ENCODE assay signal across 24 cellular contexts in the genomic region with DNA sequence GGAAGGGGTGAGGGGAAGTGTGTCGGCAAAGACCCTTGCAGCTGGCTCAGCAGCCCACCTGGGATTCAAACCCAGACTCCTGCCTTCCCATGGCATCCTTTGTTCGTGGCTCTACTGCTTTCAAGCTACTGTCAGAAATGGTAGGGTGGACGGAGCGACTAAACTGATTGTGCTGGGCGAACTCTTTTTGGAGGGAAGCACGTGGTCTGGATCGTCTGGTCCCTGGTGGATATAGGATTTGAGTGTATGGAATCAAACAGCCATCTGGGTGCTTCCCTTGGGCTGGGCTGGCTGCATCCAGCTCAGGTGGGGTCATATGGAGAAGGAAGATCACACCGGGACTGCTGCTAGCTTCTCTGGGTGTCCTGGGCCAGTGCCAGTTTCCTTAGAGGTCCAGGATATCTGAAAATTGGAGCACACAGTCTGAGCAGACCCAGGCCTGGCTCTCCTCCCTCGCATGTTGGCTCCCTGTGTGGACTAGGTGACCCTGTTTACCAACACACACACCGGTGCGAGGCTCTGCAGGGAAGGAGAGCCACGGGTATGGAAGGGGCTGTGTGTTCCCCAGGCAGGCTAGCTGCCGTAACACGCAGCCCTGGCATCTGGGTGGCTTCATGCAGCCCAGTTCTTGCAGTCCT. TPM values are rescaled to one million over a fixed set of nuclear protein-coding genes. Genes with fewer than 3 reads are reported as not detected.
DNase-seq lines count a peak whose midpoint lies in the region; TF ChIP-seq lines count a peak whose summit lies in the region.
"Had no signal": no experiment of that assay in that cellular context is flagged by ENCODE, and none has a peak within 500 bp of the region (broad histone marks: within the 10 kb centered on the region; RNA-seq: fewer than 3 reads in every experiment).

No MANE protein-coding gene starts in this region.

- peak overlapping the region; percentile 15 for H3K18ac ChIP-seq in neuronal stem cell (ENCODE audit: low read length)

- no peak overlapping the region for H3K4me3 Mint-ChIP-seq in dendritic cell treated with granulocyte-macrophage colony-stimulating factor and Interleukin-4, amounts not matched to agents 40 ng/mL and 50 ng/mL, for 4 days
- H3K4me3 Mint-ChIP-seq: B cell had no signal

- H3K27ac Mint-ChIP-seq in dendritic cell treated with granulocyte-macrophage colony-stimulating factor and Interleukin-4, amounts not matched to agents 40 ng/mL and 50 ng/mL, for 4 days = peak overlapping the region; percentile 81
- H3K27ac Mint-ChIP-seq: B cell had no signal

- H4K91ac ChIP-seq in neuronal stem cell (ENCODE audit: low read depth, low read length, poor library complexity) = no peak overlapping the region

- H3K9me3 Mint-ChIP-seq in dendritic cell treated with granulocyte-macrophage colony-stimulating factor and Interleukin-4, amounts not matched to agents 40 ng/mL and 50 ng/mL, for 4 days = no peaks in the 10 kb centered on the region

- H3K4me1 ChIP-seq in HEK293 (ENCODE audit: control insufficient read depth, insufficient read depth, low read length) (peaks cover 7% of the 10 kb centered on the region; the same call in 1 of the 2 replicates), neuronal stem cell (ENCODE audit: control insufficient read depth in 2 of 2, insufficient read depth in 1 of 2, low read depth in 1 of 2, low read length in 2 of 2) (peaks cover 15 to 20% of the 10 kb centered on the region in 2 donors)

- no peaks in the 10 kb centered on the region for H3K9me3 ChIP-seq in HEK293 (ENCODE audit: control insufficient read depth, insufficient read depth, low read depth, low read length)
- H3K9me3 ChIP-seq in neuronal stem cell (replicated peaks in 1 of 2; ENCODE audit: control insufficient read depth in 2 of 2, insufficient read depth in 1 of 2, low read depth in 1 of 2, low read length in 2 of 2) = peaks cover 0 to 4% of the 10 kb centered on the region in 2 donors
- H3K9me3 ChIP-seq: prostate gland, testis had no signal

- no peak overlapping the region for H2BK15ac ChIP-seq in neuronal stem cell (ENCODE audit: low read length)

- no peak overlapping the region for H3K4me2 ChIP-seq in neuronal stem cell (ENCODE audit: insufficient read depth, low read length, poor library complexity, severe bottlenecking)

- no peak overlapping the region for H2AK5ac ChIP-seq in neuronal stem cell (ENCODE audit: low read depth, low read length)

- no peak overlapping the region for H2BK5ac ChIP-seq in neuronal stem cell (ENCODE audit: low read length)

- H3K36me3 Mint-ChIP-seq in dendritic cell treated with granulocyte-macrophage colony-stimulating factor and Interleukin-4, amounts not matched to agents 40 ng/mL and 50 ng/mL, for 4 days (ENCODE audit: low read depth) = peaks cover 69% of the 10 kb centered on the region

- no peak overlapping the region for H2AFZ ChIP-seq in neuronal stem cell (ENCODE audit: low read length)

- POLR2A ChIA-PET in HEK293 (lab: Yijun Ruan, JAX) = no interaction called here

- no peak overlapping the region for H3K14ac ChIP-seq in neuronal stem cell (ENCODE audit: low read length)

- H3K4me3 ChIP-seq in HEK293 (ENCODE audit: low read depth, low read length) = no peak overlapping the region
- peak overlapping the region in 1 of 2 donors; percentile 12 for H3K4me3 ChIP-seq in neuronal stem cell (ENCODE audit: low read length in 2 of 2)
- no peak overlapping the region for H3K4me3 ChIP-seq in brain microvascular endothelial cell (ENCODE audit: low read depth, low read length)
- H3K4me3 ChIP-seq: GM12878, prostate gland, testis had no signal

- no CpG with 5 or more reads among the region's 14 CpGs for whole genome bisulfite sequencing in neuronal stem cell (ENCODE audit: extremely low coverage in 2 of 2, insufficient read length in 2 of 2, insufficient replicate concordance in 1 of 2), 2 donors

- no peak overlapping the region for H3K9ac ChIP-seq in neuronal stem cell (ENCODE audit: low read depth, low read length, poor library complexity)

- H2BK120ac ChIP-seq in neuronal stem cell (ENCODE audit: low read depth, low read length) = no peak overlapping the region

- intact Hi-C loops in dendritic cell treated with granulocyte-macrophage colony-stimulating factor and Interleukin-4, amounts not matched to agents 40 ng/mL and 50 ng/mL, for 4 days (cut with micrococcal nuclease) = loop anchor here (2.0 kb wide), 1 partner anchor 48 kb away; no protein-coding TSS in a partner anchor

- H3K4ac ChIP-seq in neuronal stem cell (ENCODE audit: low read length) = no peak overlapping the region

- peaks cover 0 to 10% of the 10 kb centered on the region in 2 experiments; a peak in 1 of 3 replicates for H3K36me3 ChIP-seq in HEK293 (ENCODE audit: control insufficient read depth in 2 of 2, insufficient read depth in 1 of 2, low read length in 2 of 2)
- H3K36me3 ChIP-seq in neuronal stem cell (replicated peaks in 1 of 2; ENCODE audit: control insufficient read depth in 2 of 2, insufficient read depth in 2 of 2, low read length in 2 of 2) = peaks cover 2 to 15% of the 10 kb centered on the region in 2 donors
- no peaks in the 10 kb centered on the region for H3K36me3 ChIP-seq in brain microvascular endothelial cell (replicated peaks)
- H3K36me3 ChIP-seq: prostate gland had no signal

- H3K27ac ChIP-seq in HEK293 (ENCODE audit: extremely low read depth, low read depth, low read length) (no peak overlapping the region), neuronal stem cell (replicated peaks; ENCODE audit: low read length) (no peak overlapping the region), brain microvascular endothelial cell (no peak overlapping the region)
- H3K27ac ChIP-seq: 22Rv1, prostate gland, testis, VCaP had no signal

- no peaks in the 10 kb centered on the region for H3K27me3 Mint-ChIP-seq in dendritic cell treated with granulocyte-macrophage colony-stimulating factor and Interleukin-4, amounts not matched to agents 40 ng/mL and 50 ng/mL, for 4 days
- H3K27me3 Mint-ChIP-seq: B cell had no signal

- in situ Hi-C loops in brain microvascular endothelial cell (cut with HindIII; ENCODE audit: low pct_ligation_motif_present, low sequenced_read_pairs) = no loop called here

- H3K4me1 Mint-ChIP-seq in dendritic cell treated with granulocyte-macrophage colony-stimulating factor and Interleukin-4, amounts not matched to agents 40 ng/mL and 50 ng/mL, for 4 days (ENCODE audit: low read depth) = peaks cover 100% of the 10 kb centered on the region

- DNase-seq in NCI-H2171 treated with DMSO at 0.1 percent for 48 hours (lab: John Stamatoyannopoulos, UW) (peak; percentile 16), NCI-H2171 (lab: John Stamatoyannopoulos, UW) (no peak), neuronal stem cell (ENCODE audit: low spot score) (no peak), brain microvascular endothelial cell (no peak), HK-2 (ENCODE audit: unreplicated experiment) (no peak), HPDE6-E6E7 (ENCODE audit: extremely low spot score) (no peak)
- DNase-seq: activated CD8-positive, alpha-beta memory T cell treated with anti-CD3 and anti-CD28 coated beads for 24 hours; activated effector memory CD4-positive, alpha-beta T cell treated with Interleukin-2 at 50 U/mL for 16 hours; amniotic stem cell; cerebellar nuclear complex; GDM1; head of caudate nucleus; NCI-H187 treated with DMSO at 0.1 percent for 48 hours; NCI-H446 treated with DMSO at 0.1 percent for 48 hours; spleen; stimulated activated CD8-positive, alpha-beta memory T cell treated with anti-CD3 and anti-CD28 coated beads, Interleukin-4, amount 100 ng/mL, for 48 hours; testis had no signal

- CTCF ChIA-PET in HEK293 (lab: Yijun Ruan, JAX) = interaction anchor here (0.7 kb wide), 1 partner anchor 11 kb away, joined by 4 read pairs; no protein-coding TSS in a partner anchor

- H3K23ac ChIP-seq in neuronal stem cell (ENCODE audit: low read depth, low read length, poor library complexity) = no peak overlapping the region

- H4K8ac ChIP-seq in neuronal stem cell (ENCODE audit: low read depth, low read length) = no peak overlapping the region

- no peak for TF ChIP-seq CTCF in HEK293 (tag by site-specific recombination; IDR thresholded peaks at IDR 0.05)
- no peak for TF ChIP-seq CTCF in brain microvascular endothelial cell (IDR thresholded peaks at IDR 0.05; ENCODE audit: low read depth, low read length, missing control alignments)

- H3K27me3 ChIP-seq in neuronal stem cell (ENCODE audit: control insufficient read depth in 3 of 3, insufficient read depth in 3 of 3, low read depth in 1 of 3, low read length in 3 of 3) = no peaks in the 10 kb centered on the region
- no peaks in the 10 kb centered on the region for H3K27me3 ChIP-seq in brain microvascular endothelial cell (replicated peaks)
- H3K27me3 ChIP-seq: spleen, testis had no signal

- peaks cover 26% of the 10 kb centered on the region for H3K79me1 ChIP-seq in neuronal stem cell (ENCODE audit: low read depth, low read length)

- no peak overlapping the region for H2BK12ac ChIP-seq in neuronal stem cell (ENCODE audit: low read length)

TF ChIP-seq in HEK293, 187 proteins besides CTCF, POLR2A, EP300 and RAD21:
- TF ChIP-seq ZNF521 (tag by site-specific recombination; IDR thresholded peaks at IDR 0.05) (no peak), ZNF843 (tag by site-specific recombination; IDR thresholded peaks at IDR 0.05) (no peak), ZNF624 (tag by site-specific recombination; IDR thresholded peaks at IDR 0.05) (no peak), ZNF501 (tag by site-specific recombination; IDR thresholded peaks at IDR 0.05) (no peak), ZNF529 (tag by site-specific recombination; IDR thresholded peaks at IDR 0.05; ENCODE audit: insufficient replicate concordance) (no peak), ZBTB20 (tag by site-specific recombination; IDR thresholded peaks at IDR 0.05) (peak; percentile 32; the same call in 1 of the 2 replicates)

RNA-seq across cellular contexts. Expression of a gene that starts 8.6 kb away (rescaled TPM):
- 29.4 TPM for polyA plus RNA-seq in neuronal stem cell (2013, experiment 1 of 2)
- 31.2 TPM for polyA plus RNA-seq in neuronal stem cell (2013, experiment 2 of 2)
